Comparison of ENCODE assay signal across 1 cellular context in genomic region chr16:8682551-8683259, GRCh38.
TF ChIP-seq lines count a peak whose summit lies in the region.

No MANE protein-coding gene starts in this region.

TF ChIP-seq in HEK293, 187 proteins besides CTCF, POLR2A, EP300 and RAD21 (continued from another document):
- TF ChIP-seq, protein P1, sequence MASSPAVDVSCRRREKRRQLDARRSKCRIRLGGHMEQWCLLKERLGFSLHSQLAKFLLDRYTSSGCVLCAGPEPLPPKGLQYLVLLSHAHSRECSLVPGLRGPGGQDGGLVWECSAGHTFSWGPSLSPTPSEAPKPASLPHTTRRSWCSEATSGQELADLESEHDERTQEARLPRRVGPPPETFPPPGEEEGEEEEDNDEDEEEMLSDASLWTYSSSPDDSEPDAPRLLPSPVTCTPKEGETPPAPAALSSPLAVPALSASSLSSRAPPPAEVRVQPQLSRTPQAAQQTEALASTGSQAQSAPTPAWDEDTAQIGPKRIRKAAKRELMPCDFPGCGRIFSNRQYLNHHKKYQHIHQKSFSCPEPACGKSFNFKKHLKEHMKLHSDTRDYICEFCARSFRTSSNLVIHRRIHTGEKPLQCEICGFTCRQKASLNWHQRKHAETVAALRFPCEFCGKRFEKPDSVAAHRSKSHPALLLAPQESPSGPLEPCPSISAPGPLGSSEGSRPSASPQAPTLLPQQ (tag by site-specific recombination; IDR thresholded peaks at IDR 0.05), result peak; percentile 78
- TF ChIP-seq ZFP69B (tag by site-specific recombination; IDR thresholded peaks at IDR 0.05), result peak; percentile 68; the same call in 1 of the 2 replicates
- TF ChIP-seq, protein P2, sequence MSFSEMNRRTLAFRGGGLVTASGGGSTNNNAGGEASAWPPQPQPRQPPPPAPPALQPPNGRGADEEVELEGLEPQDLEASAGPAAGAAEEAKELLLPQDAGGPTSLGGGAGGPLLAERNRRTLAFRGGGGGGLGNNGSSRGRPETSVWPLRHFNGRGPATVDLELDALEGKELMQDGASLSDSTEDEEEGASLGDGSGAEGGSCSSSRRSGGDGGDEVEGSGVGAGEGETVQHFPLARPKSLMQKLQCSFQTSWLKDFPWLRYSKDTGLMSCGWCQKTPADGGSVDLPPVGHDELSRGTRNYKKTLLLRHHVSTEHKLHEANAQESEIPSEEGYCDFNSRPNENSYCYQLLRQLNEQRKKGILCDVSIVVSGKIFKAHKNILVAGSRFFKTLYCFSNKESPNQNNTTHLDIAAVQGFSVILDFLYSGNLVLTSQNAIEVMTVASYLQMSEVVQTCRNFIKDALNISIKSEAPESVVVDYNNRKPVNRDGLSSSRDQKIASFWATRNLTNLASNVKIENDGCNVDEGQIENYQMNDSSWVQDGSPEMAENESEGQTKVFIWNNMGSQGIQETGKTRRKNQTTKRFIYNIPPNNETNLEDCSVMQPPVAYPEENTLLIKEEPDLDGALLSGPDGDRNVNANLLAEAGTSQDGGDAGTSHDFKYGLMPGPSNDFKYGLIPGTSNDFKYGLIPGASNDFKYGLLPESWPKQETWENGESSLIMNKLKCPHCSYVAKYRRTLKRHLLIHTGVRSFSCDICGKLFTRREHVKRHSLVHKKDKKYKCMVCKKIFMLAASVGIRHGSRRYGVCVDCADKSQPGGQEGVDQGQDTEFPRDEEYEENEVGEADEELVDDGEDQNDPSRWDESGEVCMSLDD (tag by site-specific recombination; IDR thresholded peaks at IDR 0.05), result no peak
- TF ChIP-seq, protein P3, sequence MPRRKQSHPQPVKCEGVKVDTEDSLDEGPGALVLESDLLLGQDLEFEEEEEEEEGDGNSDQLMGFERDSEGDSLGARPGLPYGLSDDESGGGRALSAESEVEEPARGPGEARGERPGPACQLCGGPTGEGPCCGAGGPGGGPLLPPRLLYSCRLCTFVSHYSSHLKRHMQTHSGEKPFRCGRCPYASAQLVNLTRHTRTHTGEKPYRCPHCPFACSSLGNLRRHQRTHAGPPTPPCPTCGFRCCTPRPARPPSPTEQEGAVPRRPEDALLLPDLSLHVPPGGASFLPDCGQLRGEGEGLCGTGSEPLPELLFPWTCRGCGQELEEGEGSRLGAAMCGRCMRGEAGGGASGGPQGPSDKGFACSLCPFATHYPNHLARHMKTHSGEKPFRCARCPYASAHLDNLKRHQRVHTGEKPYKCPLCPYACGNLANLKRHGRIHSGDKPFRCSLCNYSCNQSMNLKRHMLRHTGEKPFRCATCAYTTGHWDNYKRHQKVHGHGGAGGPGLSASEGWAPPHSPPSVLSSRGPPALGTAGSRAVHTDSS (tag by site-specific recombination; IDR thresholded peaks at IDR 0.05), result no peak
- no peak for TF ChIP-seq ZNF280C (tag by site-specific recombination; IDR thresholded peaks at IDR 0.05)
- no peak for TF ChIP-seq ZNF266 (tag by site-specific recombination; IDR thresholded peaks at IDR 0.05; ENCODE audit: low read depth)
- no peak for TF ChIP-seq BCL11A (tag by site-specific recombination; IDR thresholded peaks at IDR 0.05; ENCODE audit: low read depth)
- TF ChIP-seq, protein P4, sequence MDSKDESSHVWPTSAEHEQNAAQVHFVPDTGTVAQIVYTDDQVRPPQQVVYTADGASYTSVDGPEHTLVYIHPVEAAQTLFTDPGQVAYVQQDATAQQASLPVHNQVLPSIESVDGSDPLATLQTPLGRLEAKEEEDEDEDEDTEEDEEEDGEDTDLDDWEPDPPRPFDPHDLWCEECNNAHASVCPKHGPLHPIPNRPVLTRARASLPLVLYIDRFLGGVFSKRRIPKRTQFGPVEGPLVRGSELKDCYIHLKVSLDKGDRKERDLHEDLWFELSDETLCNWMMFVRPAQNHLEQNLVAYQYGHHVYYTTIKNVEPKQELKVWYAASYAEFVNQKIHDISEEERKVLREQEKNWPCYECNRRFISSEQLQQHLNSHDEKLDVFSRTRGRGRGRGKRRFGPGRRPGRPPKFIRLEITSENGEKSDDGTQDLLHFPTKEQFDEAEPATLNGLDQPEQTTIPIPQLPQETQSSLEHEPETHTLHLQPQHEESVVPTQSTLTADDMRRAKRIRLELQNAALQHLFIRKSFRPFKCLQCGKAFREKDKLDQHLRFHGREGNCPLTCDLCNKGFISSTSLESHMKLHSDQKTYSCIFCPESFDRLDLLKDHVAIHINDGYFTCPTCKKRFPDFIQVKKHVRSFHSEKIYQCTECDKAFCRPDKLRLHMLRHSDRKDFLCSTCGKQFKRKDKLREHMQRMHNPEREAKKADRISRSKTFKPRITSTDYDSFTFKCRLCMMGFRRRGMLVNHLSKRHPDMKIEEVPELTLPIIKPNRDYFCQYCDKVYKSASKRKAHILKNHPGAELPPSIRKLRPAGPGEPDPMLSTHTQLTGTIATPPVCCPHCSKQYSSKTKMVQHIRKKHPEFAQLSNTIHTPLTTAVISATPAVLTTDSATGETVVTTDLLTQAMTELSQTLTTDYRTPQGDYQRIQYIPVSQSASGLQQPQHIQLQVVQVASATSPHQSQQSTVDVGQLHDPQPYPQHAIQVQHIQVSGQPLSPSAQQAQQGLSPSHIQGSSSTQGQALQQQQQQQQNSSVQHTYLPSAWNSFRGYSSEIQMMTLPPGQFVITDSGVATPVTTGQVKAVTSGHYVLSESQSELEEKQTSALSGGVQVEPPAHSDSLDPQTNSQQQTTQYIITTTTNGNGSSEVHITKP (tag by site-specific recombination; IDR thresholded peaks at IDR 0.05), result no peak
- TF ChIP-seq ZNF677 (tag by site-specific recombination; IDR thresholded peaks at IDR 0.05), result no peak
- no peak for TF ChIP-seq ELK4 (IDR thresholded peaks at IDR 0.05; ENCODE audit: borderline replicate concordance, low read depth, low read length)
- 0 out of 2 replicates have a peak, but pooled peaks have one; percentile 55 for TF ChIP-seq KLF10 (tag by site-specific recombination; IDR thresholded peaks at IDR 0.05)
- TF ChIP-seq ZSCAN5A (tag by site-specific recombination; IDR thresholded peaks at IDR 0.05), result no peak
- no peak for TF ChIP-seq ZNF302 (tag by site-specific recombination; IDR thresholded peaks at IDR 0.05; ENCODE audit: low read depth)
- no peak for TF ChIP-seq SETDB1 (IDR thresholded peaks at IDR 0.05; ENCODE audit: insufficient read length, low read length)
- TF ChIP-seq GLI4 (tag by site-specific recombination; IDR thresholded peaks at IDR 0.05), result no peak
- no peak for TF ChIP-seq ZNF324 (tag by site-specific recombination; IDR thresholded peaks at IDR 0.05)
- TF ChIP-seq ZNF221 (tag by site-specific recombination; IDR thresholded peaks at IDR 0.05; ENCODE audit: borderline replicate concordance), result no peak
- TF ChIP-seq, protein P5, sequence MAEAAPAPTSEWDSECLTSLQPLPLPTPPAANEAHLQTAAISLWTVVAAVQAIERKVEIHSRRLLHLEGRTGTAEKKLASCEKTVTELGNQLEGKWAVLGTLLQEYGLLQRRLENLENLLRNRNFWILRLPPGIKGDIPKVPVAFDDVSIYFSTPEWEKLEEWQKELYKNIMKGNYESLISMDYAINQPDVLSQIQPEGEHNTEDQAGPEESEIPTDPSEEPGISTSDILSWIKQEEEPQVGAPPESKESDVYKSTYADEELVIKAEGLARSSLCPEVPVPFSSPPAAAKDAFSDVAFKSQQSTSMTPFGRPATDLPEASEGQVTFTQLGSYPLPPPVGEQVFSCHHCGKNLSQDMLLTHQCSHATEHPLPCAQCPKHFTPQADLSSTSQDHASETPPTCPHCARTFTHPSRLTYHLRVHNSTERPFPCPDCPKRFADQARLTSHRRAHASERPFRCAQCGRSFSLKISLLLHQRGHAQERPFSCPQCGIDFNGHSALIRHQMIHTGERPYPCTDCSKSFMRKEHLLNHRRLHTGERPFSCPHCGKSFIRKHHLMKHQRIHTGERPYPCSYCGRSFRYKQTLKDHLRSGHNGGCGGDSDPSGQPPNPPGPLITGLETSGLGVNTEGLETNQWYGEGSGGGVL (tag by site-specific recombination; IDR thresholded peaks at IDR 0.05), result no peak
- no peak for TF ChIP-seq ZNF146 (tag by site-specific recombination; IDR thresholded peaks at IDR 0.05)
- no peak for TF ChIP-seq ZNF366 (tag by site-specific recombination; conservative IDR thresholded peaks at IDR 0.05)
- TF ChIP-seq ZBTB7A (tag by site-specific recombination; IDR thresholded peaks at IDR 0.05; ENCODE audit: low read depth), result no peak
- TF ChIP-seq ZNF701 (tag by site-specific recombination; IDR thresholded peaks at IDR 0.05), result no peak
- no peak for TF ChIP-seq ZNF707 (tag by site-specific recombination; IDR thresholded peaks at IDR 0.05)
- no peak for TF ChIP-seq WT1 (tag by site-specific recombination; IDR thresholded peaks at IDR 0.05)
- no peak for TF ChIP-seq ZNF544 (tag by site-specific recombination; IDR thresholded peaks at IDR 0.05)
- TF ChIP-seq YY2 (tag by site-specific recombination; IDR thresholded peaks at IDR 0.05), result no peak
- TF ChIP-seq ZNF274 (IDR thresholded peaks at IDR 0.05; ENCODE audit: low read length), result no peak
- no peak for TF ChIP-seq ZNF274 (tag by site-specific recombination; IDR thresholded peaks at IDR 0.05; ENCODE audit: borderline replicate concordance)
- TF ChIP-seq, protein P6, sequence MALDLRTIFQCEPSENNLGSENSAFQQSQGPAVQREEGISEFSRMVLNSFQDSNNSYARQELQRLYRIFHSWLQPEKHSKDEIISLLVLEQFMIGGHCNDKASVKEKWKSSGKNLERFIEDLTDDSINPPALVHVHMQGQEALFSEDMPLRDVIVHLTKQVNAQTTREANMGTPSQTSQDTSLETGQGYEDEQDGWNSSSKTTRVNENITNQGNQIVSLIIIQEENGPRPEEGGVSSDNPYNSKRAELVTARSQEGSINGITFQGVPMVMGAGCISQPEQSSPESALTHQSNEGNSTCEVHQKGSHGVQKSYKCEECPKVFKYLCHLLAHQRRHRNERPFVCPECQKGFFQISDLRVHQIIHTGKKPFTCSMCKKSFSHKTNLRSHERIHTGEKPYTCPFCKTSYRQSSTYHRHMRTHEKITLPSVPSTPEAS (tag by site-specific recombination; IDR thresholded peaks at IDR 0.05), result no peak
- TF ChIP-seq ZNF624 (tag by site-specific recombination; IDR thresholded peaks at IDR 0.05), result no peak
- no peak for TF ChIP-seq SALL2 (tag by site-specific recombination; IDR thresholded peaks at IDR 0.05; ENCODE audit: borderline replicate concordance)
- TF ChIP-seq ZNF133 (tag by site-specific recombination; IDR thresholded peaks at IDR 0.05), result no peak
- TF ChIP-seq SP7 (tag by site-specific recombination; IDR thresholded peaks at IDR 0.05), result no peak
